In the genomic region with DNA sequence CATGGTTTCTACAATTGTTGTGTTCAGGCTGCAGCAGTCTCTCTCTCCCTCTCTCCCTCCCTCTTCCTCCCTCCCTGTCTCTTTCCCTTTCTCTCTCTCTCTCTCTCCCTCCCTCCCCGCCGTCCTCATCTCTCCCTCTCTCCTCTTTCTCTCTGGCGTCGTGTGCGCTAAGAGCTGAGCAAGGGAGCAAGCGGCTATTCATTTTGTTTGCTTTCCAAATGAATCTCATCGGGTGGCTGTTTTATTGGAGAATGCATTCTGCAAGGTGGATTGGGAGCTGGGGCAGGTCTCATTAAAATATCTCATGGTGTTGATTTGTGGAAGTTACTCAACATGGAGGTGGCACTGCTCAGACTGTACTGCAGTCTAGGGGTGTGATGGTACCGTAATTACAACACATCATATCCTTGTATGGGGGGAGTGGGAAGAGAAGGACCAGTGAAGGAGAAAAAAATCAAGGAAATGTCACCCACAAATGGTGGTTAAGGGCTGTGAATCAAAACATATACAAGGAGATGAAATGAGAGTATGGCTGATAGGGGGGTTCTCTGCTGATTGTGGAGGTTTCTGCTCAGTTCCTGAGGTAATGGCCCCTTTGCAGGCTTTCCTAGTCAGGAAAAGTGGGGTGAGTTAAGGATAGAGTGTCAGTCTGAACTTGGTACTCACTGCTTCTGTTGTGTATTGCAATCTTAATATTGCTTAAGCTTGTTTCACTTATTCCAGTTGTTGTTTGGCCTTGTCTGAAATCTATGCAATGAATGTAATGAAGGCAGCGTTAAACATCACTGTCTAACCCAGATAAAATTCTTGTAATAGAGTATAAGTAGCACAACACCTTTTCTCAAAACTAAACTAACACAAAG, we compare ENCODE assay signal across 1 cellular context.
TF ChIP-seq lines count a peak whose summit lies in the region.

No MANE protein-coding gene starts in this region.

TF ChIP-seq in HepG2, 621 proteins besides CTCF, POLR2A, EP300 and RAD21:
- TF ChIP-seq ZNF580 (CRISPR knock-in tag; IDR thresholded peaks at IDR 0.05; ENCODE audit: borderline replicate concordance, low read depth) (no peak), GPBP1L1 (CRISPR knock-in tag; IDR thresholded peaks at IDR 0.05) (no peak), FOXJ3 (CRISPR knock-in tag; IDR thresholded peaks at IDR 0.05; ENCODE audit: borderline replicate concordance) (peak; percentile 27; the same call in 1 of the 2 replicates), ZNF619 (CRISPR knock-in tag; IDR thresholded peaks at IDR 0.05) (0 out of 2 replicates have a peak, but pooled peaks have one; percentile 42), SOX5 (CRISPR knock-in tag; IDR thresholded peaks at IDR 0.05; ENCODE audit: borderline replicate concordance) (0 out of 2 replicates have a peak, but pooled peaks have one; percentile 31), ZNF784 (CRISPR knock-in tag; IDR thresholded peaks at IDR 0.05; ENCODE audit: borderline replicate concordance) (no peak), PRMT3 (CRISPR knock-in tag; IDR thresholded peaks at IDR 0.05; ENCODE audit: borderline replicate concordance, low read depth) (no peak), SALL2 (CRISPR knock-in tag; IDR thresholded peaks at IDR 0.05) (peak; percentile 22; the same call in 1 of the 2 replicates), XRCC5 (optimal IDR thresholded peaks at IDR 0.05; ENCODE audit: low read length) (peak; percentile 36), GZF1 (CRISPR knock-in tag; IDR thresholded peaks at IDR 0.05) (peak; percentile 96), GATAD2A (CRISPR knock-in tag; IDR thresholded peaks at IDR 0.05) (0 out of 2 replicates have a peak, but pooled peaks have one; percentile 7), CEBPB (IDR thresholded peaks at IDR 0.05; ENCODE audit: borderline replicate concordance, low read depth, low read length) (peak; percentile 74; the same call in 1 of the 2 replicates), SAP130 (CRISPR knock-in tag; IDR thresholded peaks at IDR 0.05; ENCODE audit: low read depth) (peak; percentile 8; the same call in 1 of the 2 replicates)
- TF ChIP-seq, protein P1, sequence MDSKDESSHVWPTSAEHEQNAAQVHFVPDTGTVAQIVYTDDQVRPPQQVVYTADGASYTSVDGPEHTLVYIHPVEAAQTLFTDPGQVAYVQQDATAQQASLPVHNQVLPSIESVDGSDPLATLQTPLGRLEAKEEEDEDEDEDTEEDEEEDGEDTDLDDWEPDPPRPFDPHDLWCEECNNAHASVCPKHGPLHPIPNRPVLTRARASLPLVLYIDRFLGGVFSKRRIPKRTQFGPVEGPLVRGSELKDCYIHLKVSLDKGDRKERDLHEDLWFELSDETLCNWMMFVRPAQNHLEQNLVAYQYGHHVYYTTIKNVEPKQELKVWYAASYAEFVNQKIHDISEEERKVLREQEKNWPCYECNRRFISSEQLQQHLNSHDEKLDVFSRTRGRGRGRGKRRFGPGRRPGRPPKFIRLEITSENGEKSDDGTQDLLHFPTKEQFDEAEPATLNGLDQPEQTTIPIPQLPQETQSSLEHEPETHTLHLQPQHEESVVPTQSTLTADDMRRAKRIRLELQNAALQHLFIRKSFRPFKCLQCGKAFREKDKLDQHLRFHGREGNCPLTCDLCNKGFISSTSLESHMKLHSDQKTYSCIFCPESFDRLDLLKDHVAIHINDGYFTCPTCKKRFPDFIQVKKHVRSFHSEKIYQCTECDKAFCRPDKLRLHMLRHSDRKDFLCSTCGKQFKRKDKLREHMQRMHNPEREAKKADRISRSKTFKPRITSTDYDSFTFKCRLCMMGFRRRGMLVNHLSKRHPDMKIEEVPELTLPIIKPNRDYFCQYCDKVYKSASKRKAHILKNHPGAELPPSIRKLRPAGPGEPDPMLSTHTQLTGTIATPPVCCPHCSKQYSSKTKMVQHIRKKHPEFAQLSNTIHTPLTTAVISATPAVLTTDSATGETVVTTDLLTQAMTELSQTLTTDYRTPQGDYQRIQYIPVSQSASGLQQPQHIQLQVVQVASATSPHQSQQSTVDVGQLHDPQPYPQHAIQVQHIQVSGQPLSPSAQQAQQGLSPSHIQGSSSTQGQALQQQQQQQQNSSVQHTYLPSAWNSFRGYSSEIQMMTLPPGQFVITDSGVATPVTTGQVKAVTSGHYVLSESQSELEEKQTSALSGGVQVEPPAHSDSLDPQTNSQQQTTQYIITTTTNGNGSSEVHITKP (CRISPR knock-in tag; IDR thresholded peaks at IDR 0.05; ENCODE audit: low read depth), result no peak
- TF ChIP-seq, protein P2, sequence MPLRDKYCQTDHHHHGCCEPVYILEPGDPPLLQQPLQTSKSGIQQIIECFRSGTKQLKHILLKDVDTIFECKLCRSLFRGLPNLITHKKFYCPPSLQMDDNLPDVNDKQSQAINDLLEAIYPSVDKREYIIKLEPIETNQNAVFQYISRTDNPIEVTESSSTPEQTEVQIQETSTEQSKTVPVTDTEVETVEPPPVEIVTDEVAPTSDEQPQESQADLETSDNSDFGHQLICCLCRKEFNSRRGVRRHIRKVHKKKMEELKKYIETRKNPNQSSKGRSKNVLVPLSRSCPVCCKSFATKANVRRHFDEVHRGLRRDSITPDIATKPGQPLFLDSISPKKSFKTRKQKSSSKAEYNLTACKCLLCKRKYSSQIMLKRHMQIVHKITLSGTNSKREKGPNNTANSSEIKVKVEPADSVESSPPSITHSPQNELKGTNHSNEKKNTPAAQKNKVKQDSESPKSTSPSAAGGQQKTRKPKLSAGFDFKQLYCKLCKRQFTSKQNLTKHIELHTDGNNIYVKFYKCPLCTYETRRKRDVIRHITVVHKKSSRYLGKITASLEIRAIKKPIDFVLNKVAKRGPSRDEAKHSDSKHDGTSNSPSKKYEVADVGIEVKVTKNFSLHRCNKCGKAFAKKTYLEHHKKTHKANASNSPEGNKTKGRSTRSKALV (CRISPR knock-in tag; IDR thresholded peaks at IDR 0.05), result 0 out of 2 replicates have a peak, but pooled peaks have one; percentile 56
- TF ChIP-seq, protein P3, sequence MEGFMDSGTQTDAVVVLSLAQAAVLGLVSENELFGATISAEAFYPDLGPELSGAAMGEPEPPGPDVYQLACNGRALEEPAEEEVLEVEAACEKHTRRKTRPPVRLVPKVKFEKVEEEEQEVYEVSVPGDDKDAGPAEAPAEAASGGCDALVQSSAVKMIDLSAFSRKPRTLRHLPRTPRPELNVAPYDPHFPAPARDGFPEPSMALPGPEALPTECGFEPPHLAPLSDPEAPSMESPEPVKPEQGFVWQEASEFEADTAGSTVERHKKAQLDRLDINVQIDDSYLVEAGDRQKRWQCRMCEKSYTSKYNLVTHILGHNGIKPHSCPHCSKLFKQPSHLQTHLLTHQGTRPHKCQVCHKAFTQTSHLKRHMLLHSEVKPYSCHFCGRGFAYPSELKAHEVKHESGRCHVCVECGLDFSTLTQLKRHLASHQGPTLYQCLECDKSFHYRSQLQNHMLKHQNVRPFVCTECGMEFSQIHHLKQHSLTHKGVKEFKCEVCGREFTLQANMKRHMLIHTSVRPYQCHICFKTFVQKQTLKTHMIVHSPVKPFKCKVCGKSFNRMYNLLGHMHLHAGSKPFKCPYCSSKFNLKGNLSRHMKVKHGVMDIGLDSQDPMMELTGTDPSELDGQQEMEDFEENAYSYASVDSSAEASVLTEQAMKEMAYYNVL (CRISPR knock-in tag; IDR thresholded peaks at IDR 0.05; ENCODE audit: borderline replicate concordance), result peak; percentile 72; the same call in 1 of the 2 replicates
- TF ChIP-seq, protein P4, sequence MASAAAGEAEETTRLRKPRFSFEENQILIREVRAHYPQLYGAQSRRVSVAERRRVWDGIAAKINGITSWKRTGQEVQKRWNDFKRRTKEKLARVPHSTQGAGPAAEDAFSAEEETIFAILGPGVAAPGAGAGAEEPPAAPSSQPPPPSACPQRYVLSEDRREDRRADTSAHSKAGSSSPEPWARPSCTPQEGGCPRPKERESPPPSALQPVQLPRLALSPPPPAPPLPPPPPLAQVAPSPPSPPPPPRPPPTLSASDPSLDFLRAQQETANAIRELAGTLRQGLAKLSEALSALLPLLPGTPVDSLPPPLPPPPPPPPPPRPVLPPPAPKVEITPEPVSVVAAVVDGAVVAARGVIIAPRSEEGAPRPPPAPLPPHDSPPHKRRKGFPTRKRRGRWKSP (CRISPR knock-in tag; IDR thresholded peaks at IDR 0.05), result 0 out of 2 replicates have a peak, but pooled peaks have one; percentile 9
